26 cellular contexts compared by ENCODE assay signal in genomic region chr4:78244691-78245485, GRCh38.
"Had no signal": no experiment of that assay in that cellular context is flagged by ENCODE, and none has a peak within 500 bp of the region (broad histone marks: within the 10 kb centered on the region; RNA-seq: fewer than 3 reads in every experiment).

No MANE protein-coding gene starts in this region.

- H3K4me1 Mint-ChIP-seq: activated naive CD8-positive, alpha-beta T cell treated with anti-CD3 and anti-CD28 coated beads for 36 hours; activated T-helper 17 cell treated with anti-CD3 and anti-CD28 coated beads, Interleukin-2, amount 50 U/mL, for 72 hours; naive thymus-derived CD4-positive, alpha-beta T cell had no signal

- H3K27me3 Mint-ChIP-seq: stimulated activated naive CD8-positive, alpha-beta T cell treated with anti-CD3 and anti-CD28 coated beads, Interleukin-15, Interleukin-2, amounts not matched to agents 100 ng/mL and 50 ng/mL, for 24 hours; type B pancreatic cell had no signal

- H3K4me3 Mint-ChIP-seq: activated CD8-positive, alpha-beta T cell treated with anti-CD3 and anti-CD28 coated beads for 36 hours; activated naive CD8-positive, alpha-beta T cell treated with anti-CD3 and anti-CD28 coated beads for 36 hours; activated T-helper 17 cell treated with anti-CD3 and anti-CD28 coated beads, Interleukin-2, amount 50 U/mL, for 72 hours; naive thymus-derived CD4-positive, alpha-beta T cell; stimulated activated naive CD8-positive, alpha-beta T cell treated with anti-CD3 and anti-CD28 coated beads, Interleukin-15, Interleukin-2, amounts not matched to agents 100 ng/mL and 50 ng/mL, for 24 hours; T-helper 2 cell treated with Interferon-gamma antibody and Interleukin-4, amounts not matched to agents 5 μg/mL and 100 μg/mL, for 36 hours; type B pancreatic cell; WTC11 had no signal

- H3K9me3 ChIP-seq: body of pancreas, left lung, psoas muscle, right lobe of liver had no signal

- H3K36me3 Mint-ChIP-seq: activated naive CD8-positive, alpha-beta T cell treated with anti-CD3 and anti-CD28 coated beads for 36 hours; naive thymus-derived CD4-positive, alpha-beta T cell; type B pancreatic cell; WTC11 had no signal

- H3K36me3 ChIP-seq: left lung, right lobe of liver had no signal

- H3K9me3 Mint-ChIP-seq: activated CD8-positive, alpha-beta T cell treated with anti-CD3 and anti-CD28 coated beads for 36 hours; activated naive CD8-positive, alpha-beta T cell treated with anti-CD3 and anti-CD28 coated beads for 36 hours; activated T-helper 17 cell treated with anti-CD3 and anti-CD28 coated beads, Interleukin-2, amount 50 U/mL, for 72 hours; naive thymus-derived CD4-positive, alpha-beta T cell; stimulated activated naive CD8-positive, alpha-beta T cell treated with anti-CD3 and anti-CD28 coated beads, Interleukin-15, Interleukin-2, amounts not matched to agents 100 ng/mL and 50 ng/mL, for 24 hours; T-helper 2 cell treated with Interferon-gamma antibody and Interleukin-4, amounts not matched to agents 5 μg/mL and 100 μg/mL, for 36 hours; type B pancreatic cell; WTC11 had no signal

- H3K27ac Mint-ChIP-seq: activated CD8-positive, alpha-beta T cell treated with anti-CD3 and anti-CD28 coated beads for 36 hours; activated naive CD8-positive, alpha-beta T cell treated with anti-CD3 and anti-CD28 coated beads for 36 hours; activated T-helper 17 cell treated with anti-CD3 and anti-CD28 coated beads, Interleukin-2, amount 50 U/mL, for 72 hours; naive thymus-derived CD4-positive, alpha-beta T cell; stimulated activated naive CD8-positive, alpha-beta T cell treated with anti-CD3 and anti-CD28 coated beads, Interleukin-15, Interleukin-2, amounts not matched to agents 100 ng/mL and 50 ng/mL, for 24 hours; T-helper 2 cell treated with Interferon-gamma antibody and Interleukin-4, amounts not matched to agents 5 μg/mL and 100 μg/mL, for 36 hours; type B pancreatic cell; WTC11 had no signal

- H3K4me3 ChIP-seq: body of pancreas, dorsolateral prefrontal cortex, left lung, psoas muscle, right lobe of liver had no signal

- DNase-seq: activated CD4-positive, alpha-beta T cell treated with anti-CD3 and anti-CD28 coated beads for 48 hours; activated CD8-positive, alpha-beta T cell treated with anti-CD3 and anti-CD28 coated beads for 36 hours; activated naive CD4-positive, alpha-beta T cell; activated naive CD8-positive, alpha-beta T cell treated with anti-CD3 and anti-CD28 coated beads for 36 hours; activated T-cell treated with anti-CD3 and anti-CD28 coated beads, Interleukin-2, amount 50 U/mL, for 1 hour; amygdala; body of pancreas; central memory CD4-positive, alpha-beta T cell; dorsolateral prefrontal cortex; erythroblast; hippocampal formation; islet precursor cell; left lung; naive thymus-derived CD4-positive, alpha-beta T cell; psoas muscle; right lobe of liver; small intestine; stimulated activated CD4-positive, alpha-beta T cell treated with anti-CD3 and anti-CD28 coated beads, Interleukin-15, amount 100 ng/mL, for 24 hours; stimulated activated CD4-positive, alpha-beta T cell treated with anti-CD3 and anti-CD28 coated beads, Interleukin-2, amount 100 ng/mL, for 48 hours had no signal

- H3K4me1 ChIP-seq: body of pancreas, left lung, right lobe of liver had no signal

- FAIRE-seq: colon, small intestine, TTC549 had no signal

- H3K27me3 ChIP-seq: body of pancreas, dorsolateral prefrontal cortex, left lung, right lobe of liver had no signal
